11 cellular contexts compared by ENCODE assay signal in the genomic region with DNA sequence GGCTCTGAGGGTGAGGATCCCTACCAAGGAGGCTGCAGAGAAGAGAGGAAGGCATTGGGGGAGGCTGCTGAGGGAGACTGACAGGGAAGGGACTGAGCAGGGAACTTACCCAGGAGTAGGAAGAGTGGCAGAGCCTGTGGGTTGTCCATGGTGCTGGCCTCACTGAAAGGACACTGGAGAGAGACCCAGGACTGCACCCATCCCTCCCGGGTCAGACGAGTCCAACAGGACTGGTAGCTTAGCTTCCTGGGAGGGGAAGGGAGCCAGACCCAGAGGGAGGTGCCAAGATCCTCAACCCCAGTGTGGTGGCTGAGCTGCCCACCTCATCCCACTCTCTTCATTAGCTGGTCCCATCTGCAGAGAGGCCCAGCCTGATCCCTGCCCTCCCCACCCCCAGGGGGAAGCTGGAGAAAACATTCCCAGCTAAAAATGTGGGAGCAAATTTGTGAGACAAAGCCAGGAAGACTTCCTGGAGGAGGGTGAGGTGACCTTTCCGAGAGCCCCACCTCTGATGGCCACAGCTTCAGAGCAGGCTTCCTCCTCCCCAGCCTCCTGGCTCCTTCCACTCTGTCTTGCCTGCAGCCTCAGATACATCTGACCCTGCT. TPM values are rescaled to one million over a fixed set of nuclear protein-coding genes. Genes with fewer than 3 reads are reported as not detected.
DNase-seq lines count a peak whose midpoint lies in the region; ATAC-seq and TF ChIP-seq lines count a peak whose summit lies in the region.
"Had no signal": no experiment of that assay in that cellular context is flagged by ENCODE, and none has a peak within 500 bp of the region (broad histone marks: within the 10 kb centered on the region; RNA-seq: fewer than 3 reads in every experiment).

A gene (minus strand): TSS at position 164 of the 605 bp plus-strand sequence. CDS start 15 bp downstream, at position 149.

- DNase-seq in T-helper 2 cell treated with Interferon-gamma antibody and Interleukin-4, amounts not matched to agents 5 μg/mL and 100 μg/mL, for 36 hours (ENCODE audit: low spot score) = no peak
- DNase-seq in T-helper 2 cell = no peak
- DNase-seq in Panc1 (ENCODE audit: low read depth, low spot score) = no peak
- no peak for DNase-seq in epithelial cell of prostate (ENCODE audit: low read depth, low spot score)
- DNase-seq in NCI-H187 (lab: John Stamatoyannopoulos, UW) = no peak
- DNase-seq in NCI-H1092 (lab: John Stamatoyannopoulos, UW) = no peak
- DNase-seq in nucleus accumbens (lab: John Stamatoyannopoulos, UW) = no peak
- DNase-seq: Kasumi-1, left lung, NCI-H524 had no signal

- H3K4me1 ChIP-seq in Panc1 (ENCODE audit: control insufficient read depth, insufficient read depth, low read length) = no peaks in the 10 kb centered on the region
- H3K4me1 ChIP-seq in parathyroid adenoma = peaks cover 12% of the 10 kb centered on the region

- no peak within 1 kb of the TSS for H3K9ac ChIP-seq in parathyroid adenoma

- CTCF ChIA-PET in Panc1 (lab: Charles Lee) = interaction anchor here (0.9 kb wide), 1 partner anchor 319 kb away, joined by 3 read pairs; no protein-coding TSS in a partner anchor

- intact Hi-C loops in Panc1 (cut with micrococcal nuclease; ENCODE audit: unreplicated experiment) = no loop called here

- peaks cover 13% of the 10 kb centered on the region for H3K36me3 Mint-ChIP-seq in T-helper 2 cell treated with Interferon-gamma antibody and Interleukin-4, amounts not matched to agents 5 μg/mL and 100 μg/mL, for 36 hours (ENCODE audit: low read depth)

- TF ChIP-seq CTCF in Panc1 (IDR thresholded peaks at IDR 0.05) (no peak), parathyroid adenoma (IDR thresholded peaks at IDR 0.05) (no peak)

- no peaks in the 10 kb centered on the region for H3K27me3 Mint-ChIP-seq in T-helper 2 cell treated with Interferon-gamma antibody and Interleukin-4, amounts not matched to agents 5 μg/mL and 100 μg/mL, for 36 hours (ENCODE audit: low read depth)

- H3K36me3 ChIP-seq in Panc1 (ENCODE audit: control insufficient read depth, insufficient read depth, low read length) (no peaks in the 10 kb centered on the region), parathyroid adenoma (ENCODE audit: control insufficient read depth, insufficient read depth, low read length) (no peaks in the 10 kb centered on the region)

- BruUV-seq in Panc1 (replicated peaks; lab: Mats Ljungman, UMichigan) = TSS peak; percentile 65

- peak within 1 kb of the TSS; percentile 50 for H2AFZ ChIP-seq in parathyroid adenoma

- POLR2A ChIA-PET in Panc1 (lab: Charles Lee) = no interaction called here

- H3K27me3 ChIP-seq in Panc1 (ENCODE audit: control insufficient read depth, insufficient read depth, low read length) = no peaks in the 10 kb centered on the region
- no peaks in the 10 kb centered on the region for H3K27me3 ChIP-seq in parathyroid adenoma (ENCODE audit: control insufficient read depth, insufficient read depth, low read length)

- H3K27ac ChIP-seq in Panc1 (ENCODE audit: low read length) (no peak within 1 kb of the TSS), epithelial cell of prostate (peak within 1 kb of the TSS; percentile 31), parathyroid adenoma (peak within 1 kb of the TSS; percentile 43)

- H3K27ac Mint-ChIP-seq in T-helper 2 cell treated with Interferon-gamma antibody and Interleukin-4, amounts not matched to agents 5 μg/mL and 100 μg/mL, for 36 hours = peak within 1 kb of the TSS; percentile 62

- H3K4me2 ChIP-seq in parathyroid adenoma (ENCODE audit: low read length) = no peak within 1 kb of the TSS

- in situ Hi-C loops in Panc1 (cut with HindIII; ENCODE audit: low pct_unique_long_range_greater_than_20kb, low sequenced_read_pairs) = no loop called here

- H3K4me3 ChIP-seq in Panc1 (ENCODE audit: low read depth in 2 of 2, low read length in 2 of 2) (no peak within 1 kb of the TSS), parathyroid adenoma (ENCODE audit: low read depth, low read length) (no peak within 1 kb of the TSS)

- H3K9me3 ChIP-seq in Panc1 (ENCODE audit: control insufficient read depth, insufficient read depth, low read depth, low read length) (no peaks in the 10 kb centered on the region), parathyroid adenoma (ENCODE audit: control insufficient read depth, low read length) (no peaks in the 10 kb centered on the region)
- H3K9me3 ChIP-seq: left lung had no signal

- ATAC-seq in Panc1 = no peak
- ATAC-seq: left lung had no signal

- peaks cover 26% of the 10 kb centered on the region for H3K4me1 Mint-ChIP-seq in T-helper 2 cell treated with Interferon-gamma antibody and Interleukin-4, amounts not matched to agents 5 μg/mL and 100 μg/mL, for 36 hours (ENCODE audit: low read depth)

- no peaks in the 10 kb centered on the region for H3K9me3 Mint-ChIP-seq in T-helper 2 cell treated with Interferon-gamma antibody and Interleukin-4, amounts not matched to agents 5 μg/mL and 100 μg/mL, for 36 hours

- H3K79me2 ChIP-seq in parathyroid adenoma = no peaks in the 10 kb centered on the region

- H3K4me3 Mint-ChIP-seq in T-helper 2 cell treated with Interferon-gamma antibody and Interleukin-4, amounts not matched to agents 5 μg/mL and 100 μg/mL, for 36 hours = peak within 1 kb of the TSS; percentile 79

RNA-seq across cellular contexts. Expression of the gene that starts here (rescaled TPM):
- total RNA-seq in Panc1 (2021; ENCODE audit: unreplicated experiment) = 3.3 TPM
- 3.2 TPM for polyA plus RNA-seq in Panc1 (2012; ENCODE audit: insufficient read length)
